In the genomic region with DNA sequence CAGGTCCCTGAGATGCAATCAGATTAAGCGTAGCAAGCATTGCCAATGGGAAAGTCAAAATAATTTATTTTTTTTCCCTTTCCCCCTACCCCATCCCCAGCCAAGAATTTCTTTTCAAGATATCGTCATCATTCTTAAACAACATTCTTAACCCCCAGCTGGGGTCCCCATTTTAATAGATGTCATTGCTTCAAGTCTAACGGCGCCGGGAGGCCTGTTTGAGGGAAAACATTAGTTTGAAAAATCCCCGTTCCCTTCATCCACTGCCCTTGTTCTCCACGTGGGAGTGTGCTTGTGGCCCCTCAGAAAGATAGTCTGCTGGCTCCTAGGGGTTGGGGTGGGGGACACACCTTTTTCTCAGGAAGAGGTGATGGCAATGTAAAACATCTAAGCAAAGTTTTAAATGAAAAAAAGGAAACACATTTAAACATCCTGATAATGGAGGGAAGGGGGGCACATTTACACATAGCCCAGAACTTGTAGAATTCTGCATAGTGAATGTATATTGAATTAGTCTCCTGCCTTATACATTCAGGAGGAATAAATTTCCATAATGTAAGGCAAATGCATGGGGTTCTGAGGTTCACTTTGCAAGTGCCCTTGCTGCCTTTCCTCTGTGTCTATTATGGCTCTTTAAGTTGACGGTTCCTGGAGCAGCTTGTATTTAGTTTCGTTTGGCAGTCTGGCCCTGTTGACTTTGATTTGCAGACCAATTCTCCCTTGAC, we compare ENCODE assay signal across 1 cellular context.
TF ChIP-seq lines count a peak whose summit lies in the region.

No MANE protein-coding gene starts in this region.

TF ChIP-seq in HCT116, 20 proteins besides CTCF, POLR2A, EP300 and RAD21 (continued from another document):
- TF ChIP-seq, protein P1, sequence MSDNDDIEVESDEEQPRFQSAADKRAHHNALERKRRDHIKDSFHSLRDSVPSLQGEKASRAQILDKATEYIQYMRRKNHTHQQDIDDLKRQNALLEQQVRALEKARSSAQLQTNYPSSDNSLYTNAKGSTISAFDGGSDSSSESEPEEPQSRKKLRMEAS (IDR thresholded peaks at IDR 0.05): no peak
- no peak for TF ChIP-seq ATF3 (IDR thresholded peaks at IDR 0.05)
- TF ChIP-seq TCF7L2 (IDR thresholded peaks at IDR 0.05; ENCODE audit: borderline replicate concordance, extremely low read depth, insufficient read depth, insufficient read length): no peak
- no peak for TF ChIP-seq YY1 (IDR thresholded peaks at IDR 0.05; ENCODE audit: extremely low read depth, insufficient replicate concordance, low read depth, low read length)
- TF ChIP-seq ZFX (IDR thresholded peaks at IDR 0.05): no peak
- no peak for TF ChIP-seq ELF1 (IDR thresholded peaks at IDR 0.05; ENCODE audit: borderline replicate concordance, low read depth)
